In the genomic region with DNA sequence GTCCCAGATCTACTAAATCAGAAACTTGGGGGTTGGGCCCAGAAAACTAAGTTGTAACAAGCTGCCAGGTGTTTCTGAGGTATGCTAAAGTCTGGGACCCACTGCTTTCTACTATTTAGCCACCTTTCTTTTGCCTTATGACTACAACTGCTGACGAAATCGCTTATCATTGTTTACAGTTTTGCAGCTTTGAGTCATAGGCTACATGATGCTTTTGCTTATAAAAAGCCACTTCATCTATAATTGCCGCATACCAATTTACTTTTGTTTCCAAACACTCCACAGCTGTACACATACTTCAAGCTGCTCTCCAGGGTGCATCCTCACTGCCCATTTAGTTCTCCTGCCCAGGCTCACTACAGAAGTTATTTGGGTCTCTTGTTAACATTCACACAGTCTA, we compare ENCODE assay signal across 11 cellular contexts.
DNase-seq lines count a peak whose midpoint lies in the region; ATAC-seq and TF ChIP-seq lines count a peak whose summit lies in the region.
"Had no signal": no experiment of that assay in that cellular context is flagged by ENCODE, and none has a peak within 500 bp of the region (broad histone marks: within the 10 kb centered on the region; RNA-seq: fewer than 3 reads in every experiment).

No MANE protein-coding gene starts in this region.

- H3K4me3 Mint-ChIP-seq in activated CD4-positive, alpha-beta memory T cell treated with anti-CD3 and anti-CD28 coated beads for 36 hours = no peak overlapping the region
- H3K4me3 Mint-ChIP-seq: immature natural killer cell had no signal

- H3K4me3 ChIP-seq in RWPE2 (ENCODE audit: severe bottlenecking) = no peak overlapping the region
- H3K4me3 ChIP-seq in MM.1S (ENCODE audit: low read length) = no peak overlapping the region

- DNase-seq in ELR (ENCODE audit: low read depth) (peak; percentile 81), NCI-H2029 (lab: John Stamatoyannopoulos, UW) (peak; percentile 79), RWPE2 (ENCODE audit: low spot score) (no peak), myocyte (ENCODE audit: low read depth) (peak; percentile 6), GOT3 (lab: John Stamatoyannopoulos, UW) (no peak), MM.1S (no peak)
- no peak for DNase-seq in activated CD4-positive, alpha-beta memory T cell treated with anti-CD3 and anti-CD28 coated beads for 36 hours
- DNase-seq: activated CD4-positive, CD25-positive, alpha-beta regulatory T cell; activated gamma-delta T cell treated with Interleukin-2 at 50 U/mL for 16 hours; immature natural killer cell; NCI-H1694 treated with DMSO at 0.1 percent for 48 hours had no signal

- no peaks in the 10 kb centered on the region for H3K79me2 ChIP-seq in MM.1S (ENCODE audit: low read length)

- no peak overlapping the region for H3K9ac ChIP-seq in MM.1S (ENCODE audit: low read length)

- no peaks in the 10 kb centered on the region for H3K4me1 ChIP-seq in RWPE2 (ENCODE audit: insufficient read depth, poor library complexity, severe bottlenecking)
- peaks cover 15% of the 10 kb centered on the region for H3K4me1 ChIP-seq in MM.1S (ENCODE audit: low read length)

- no peak overlapping the region for H2AFZ ChIP-seq in MM.1S (ENCODE audit: low read length)

- H3K27me3 Mint-ChIP-seq in activated CD4-positive, alpha-beta memory T cell treated with anti-CD3 and anti-CD28 coated beads for 36 hours = no peaks in the 10 kb centered on the region

- H3K36me3 ChIP-seq in RWPE2 (ENCODE audit: low read depth) (no peaks in the 10 kb centered on the region), MM.1S (replicated peaks; ENCODE audit: insufficient read depth, low read length) (no peaks in the 10 kb centered on the region)

- no peaks in the 10 kb centered on the region for H3K9me3 Mint-ChIP-seq in activated CD4-positive, alpha-beta memory T cell treated with anti-CD3 and anti-CD28 coated beads for 36 hours
- H3K9me3 Mint-ChIP-seq: immature natural killer cell had no signal

- no peak overlapping the region for H3K27ac Mint-ChIP-seq in activated CD4-positive, alpha-beta memory T cell treated with anti-CD3 and anti-CD28 coated beads for 36 hours
- H3K27ac Mint-ChIP-seq: immature natural killer cell had no signal

- H3K27ac ChIP-seq in RWPE2 (ENCODE audit: poor library complexity, severe bottlenecking) (no peak overlapping the region), MM.1S (ENCODE audit: low read length) (no peak overlapping the region)

- no peaks in the 10 kb centered on the region for H4K20me1 ChIP-seq in MM.1S (ENCODE audit: insufficient read depth, low read length)

- intact Hi-C loops in activated CD4-positive, alpha-beta memory T cell treated with anti-CD3 and anti-CD28 coated beads for 36 hours (cut with micrococcal nuclease) = loop anchor here (10.0 kb wide), 1 partner anchor 116 kb away; no protein-coding TSS in a partner anchor

- H3K27me3 ChIP-seq in RWPE2 (ENCODE audit: insufficient read depth, poor library complexity, severe bottlenecking) (peaks cover 18% of the 10 kb centered on the region), MM.1S (replicated peaks; ENCODE audit: insufficient read depth, low read length) (no peaks in the 10 kb centered on the region)

- no peak overlapping the region for H3K4me2 ChIP-seq in MM.1S (ENCODE audit: low read depth, low read length)

- TF ChIP-seq CTCF in RWPE2 (IDR thresholded peaks at IDR 0.05; ENCODE audit: poor library complexity, severe bottlenecking) (no peak), MM.1S (IDR thresholded peaks at IDR 0.05; ENCODE audit: low read length) (no peak)

- H3K9me3 ChIP-seq in RWPE2 (ENCODE audit: severe bottlenecking) (no peaks in the 10 kb centered on the region), MM.1S (replicated peaks; ENCODE audit: insufficient read depth, low read length) (no peaks in the 10 kb centered on the region)

- no peaks in the 10 kb centered on the region for H3K36me3 Mint-ChIP-seq in activated CD4-positive, alpha-beta memory T cell treated with anti-CD3 and anti-CD28 coated beads for 36 hours
- H3K36me3 Mint-ChIP-seq: immature natural killer cell had no signal

- H3F3A ChIP-seq in MM.1S (ENCODE audit: insufficient read depth, low read length) = no peaks in the 10 kb centered on the region

- ATAC-seq in RWPE2 (ENCODE audit: low read depth) = peak; percentile 63

- H3K4me1 Mint-ChIP-seq in activated CD4-positive, alpha-beta memory T cell treated with anti-CD3 and anti-CD28 coated beads for 36 hours (ENCODE audit: low read depth) = peaks cover 22% of the 10 kb centered on the region

- CTCF ChIA-PET in activated CD4-positive, alpha-beta memory T cell treated with anti-CD3 and anti-CD28 coated beads for 36 hours (lab: Charles Lee) = interaction anchor here (0.8 to 0.9 kb wide), 2 partner anchors 17 to 273 kb away, joined by 3 read pairs; no protein-coding TSS in a partner anchor

- POLR2A ChIA-PET in activated CD4-positive, alpha-beta memory T cell treated with anti-CD3 and anti-CD28 coated beads for 36 hours (lab: Charles Lee) = no interaction called here

- H3K9me2 ChIP-seq in MM.1S (replicated peaks; ENCODE audit: insufficient read depth, low read length) = no peaks in the 10 kb centered on the region

Comparison
In these comparisons a context has a peak if more than half of its experiments do, and no peak if none do; other contexts are left out.
1. DNase-seq: peak in ELR (single experiment), NCI-H2029 (single experiment) and myocyte (single experiment); none in RWPE2 (single experiment), activated CD4-positive, alpha-beta memory T cell treated with anti-CD3 and anti-CD28 coated beads for 36 hours (single experiment), GOT3 (single experiment) and MM.1S (single experiment).